ENCODE assay signal across 2 cellular contexts in the genomic region with DNA sequence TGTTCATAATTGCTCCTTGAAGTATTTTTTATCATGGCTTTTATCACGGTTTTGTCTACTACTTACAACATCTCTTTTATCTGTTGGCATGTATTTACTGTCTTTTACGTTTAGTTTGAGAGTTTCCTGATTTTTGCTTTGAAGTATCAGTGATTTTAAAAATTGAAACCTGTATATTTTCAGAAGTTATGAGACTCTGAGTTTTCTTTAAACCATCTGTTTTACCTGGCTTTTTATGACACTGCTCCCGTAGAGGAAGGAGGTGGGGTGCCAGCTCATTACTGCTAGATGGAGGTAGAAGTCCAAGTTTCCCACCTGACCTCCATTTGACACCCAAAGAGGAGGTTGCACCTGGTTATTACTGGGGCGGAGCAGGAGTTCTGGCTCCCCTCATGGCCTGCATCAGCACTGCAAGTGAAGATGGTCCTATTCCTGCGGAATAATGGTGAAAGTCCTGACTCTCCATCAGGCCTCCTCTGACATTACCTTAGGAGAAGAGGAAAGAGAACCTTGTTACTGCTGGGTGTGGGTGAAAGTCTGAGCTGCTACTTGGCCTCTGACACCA.
TF ChIP-seq lines count a peak whose summit lies in the region.

No MANE protein-coding gene starts in this region.

TF ChIP-seq in SK-N-SH, 30 proteins besides CTCF, POLR2A, EP300 and RAD21:
- TF ChIP-seq RFX5 (IDR thresholded peaks at IDR 0.05; ENCODE audit: low read length) (no peak), JUND (IDR thresholded peaks at IDR 0.05) (no peak), CHD2 (IDR thresholded peaks at IDR 0.05; ENCODE audit: low read length, partially characterized antibody) (no peak), EZH2phosphoT487 (IDR thresholded peaks at IDR 0.05; ENCODE audit: borderline replicate concordance, low read depth) (no peak), TAF1 (IDR thresholded peaks at IDR 0.05; ENCODE audit: borderline replicate concordance, low read depth, low read length) (no peak), FOXJ3 (CRISPR knock-in tag; IDR thresholded peaks at IDR 0.05) (no peak), RXRA (IDR thresholded peaks at IDR 0.05; ENCODE audit: borderline replicate concordance, low read depth) (no peak)
- TF ChIP-seq, protein P1, sequence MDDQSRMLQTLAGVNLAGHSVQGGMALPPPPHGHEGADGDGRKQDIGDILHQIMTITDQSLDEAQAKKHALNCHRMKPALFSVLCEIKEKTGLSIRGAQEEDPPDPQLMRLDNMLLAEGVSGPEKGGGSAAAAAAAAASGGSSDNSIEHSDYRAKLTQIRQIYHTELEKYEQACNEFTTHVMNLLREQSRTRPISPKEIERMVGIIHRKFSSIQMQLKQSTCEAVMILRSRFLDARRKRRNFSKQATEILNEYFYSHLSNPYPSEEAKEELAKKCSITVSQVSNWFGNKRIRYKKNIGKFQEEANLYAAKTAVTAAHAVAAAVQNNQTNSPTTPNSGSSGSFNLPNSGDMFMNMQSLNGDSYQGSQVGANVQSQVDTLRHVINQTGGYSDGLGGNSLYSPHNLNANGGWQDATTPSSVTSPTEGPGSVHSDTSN (IDR thresholded peaks at IDR 0.05): no peak
- TF ChIP-seq, protein P2, sequence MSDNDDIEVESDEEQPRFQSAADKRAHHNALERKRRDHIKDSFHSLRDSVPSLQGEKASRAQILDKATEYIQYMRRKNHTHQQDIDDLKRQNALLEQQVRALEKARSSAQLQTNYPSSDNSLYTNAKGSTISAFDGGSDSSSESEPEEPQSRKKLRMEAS (IDR thresholded peaks at IDR 0.05; ENCODE audit: low read depth): no peak
- TF ChIP-seq, protein P3, sequence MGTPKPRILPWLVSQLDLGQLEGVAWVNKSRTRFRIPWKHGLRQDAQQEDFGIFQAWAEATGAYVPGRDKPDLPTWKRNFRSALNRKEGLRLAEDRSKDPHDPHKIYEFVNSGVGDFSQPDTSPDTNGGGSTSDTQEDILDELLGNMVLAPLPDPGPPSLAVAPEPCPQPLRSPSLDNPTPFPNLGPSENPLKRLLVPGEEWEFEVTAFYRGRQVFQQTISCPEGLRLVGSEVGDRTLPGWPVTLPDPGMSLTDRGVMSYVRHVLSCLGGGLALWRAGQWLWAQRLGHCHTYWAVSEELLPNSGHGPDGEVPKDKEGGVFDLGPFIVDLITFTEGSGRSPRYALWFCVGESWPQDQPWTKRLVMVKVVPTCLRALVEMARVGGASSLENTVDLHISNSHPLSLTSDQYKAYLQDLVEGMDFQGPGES (IDR thresholded peaks at IDR 0.05; ENCODE audit: low read depth, low read length): no peak

TF ChIP-seq in H1, 55 proteins besides CTCF, POLR2A, EP300 and RAD21:
- TF ChIP-seq, protein P4, sequence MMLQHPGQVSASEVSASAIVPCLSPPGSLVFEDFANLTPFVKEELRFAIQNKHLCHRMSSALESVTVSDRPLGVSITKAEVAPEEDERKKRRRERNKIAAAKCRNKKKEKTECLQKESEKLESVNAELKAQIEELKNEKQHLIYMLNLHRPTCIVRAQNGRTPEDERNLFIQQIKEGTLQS (IDR thresholded peaks at IDR 0.05; ENCODE audit: insufficient read depth, low read depth, low read length): no peak
- TF ChIP-seq TAF7 (optimal IDR thresholded peaks at IDR 0.05; ENCODE audit: borderline replicate concordance, low read depth, low read length) (no peak), BCL11A (IDR thresholded peaks at IDR 0.05; ENCODE audit: low read depth in 2 of 2, low read length in 2 of 2) (no peak), FOSL1 (IDR thresholded peaks at IDR 0.05; ENCODE audit: insufficient read depth, low read depth, low read length) (no peak), RFX5 (IDR thresholded peaks at IDR 0.05; ENCODE audit: borderline replicate concordance, low read depth, low read length) (no peak), JUN (IDR thresholded peaks at IDR 0.05; ENCODE audit: low read depth, low read length) (no peak), KDM5A (IDR thresholded peaks at IDR 0.05; ENCODE audit: low read length) (no peak), RBBP5 (IDR thresholded peaks at IDR 0.05; ENCODE audit: borderline replicate concordance, low read depth, low read length) (no peak), CTBP2 (IDR thresholded peaks at IDR 0.05; ENCODE audit: borderline replicate concordance, insufficient read depth, insufficient read length, low read length) (no peak), EZH2 (IDR thresholded peaks at IDR 0.05; ENCODE audit: low read depth, low read length, severe bottlenecking) (no peak), POU5F1 (IDR thresholded peaks at IDR 0.05; ENCODE audit: low read depth, low read length) (no peak), CBX5 (IDR thresholded peaks at IDR 0.05; ENCODE audit: low read depth, low read length) (no peak), NANOG (IDR thresholded peaks at IDR 0.05; ENCODE audit: insufficient read depth, low read depth, low read length, poor library complexity, severe bottlenecking) (no peak)
- TF ChIP-seq, protein P2 (IDR thresholded peaks at IDR 0.05): no peak
